Comparison of ENCODE assay signal across 14 cellular contexts in genomic region chr17:82889496-82890338, GRCh38. TPM values are rescaled to one million over a fixed set of nuclear protein-coding genes. Genes with fewer than 3 reads are reported as not detected.
DNase-seq lines count a peak whose midpoint lies in the region; ATAC-seq, FAIRE-seq and TF ChIP-seq lines count a peak whose summit lies in the region.
"Had no signal": no experiment of that assay in that cellular context is flagged by ENCODE, and none has a peak within 500 bp of the region (broad histone marks: within the 10 kb centered on the region; RNA-seq: fewer than 3 reads in every experiment).

No MANE protein-coding gene starts in this region.

- H3K27me3 ChIP-seq in DND-41 (ENCODE audit: insufficient read depth, low read length, poor library complexity) (no peaks in the 10 kb centered on the region), hepatocyte (no peaks in the 10 kb centered on the region), parathyroid adenoma (ENCODE audit: control insufficient read depth, insufficient read depth, low read length) (no peaks in the 10 kb centered on the region)

- H4K20me1 ChIP-seq in DND-41 (ENCODE audit: insufficient read depth, low read length) (peaks cover 19% of the 10 kb centered on the region), hepatocyte (ENCODE audit: insufficient read depth, poor library complexity, severe bottlenecking) (no peaks in the 10 kb centered on the region)

- H3K4me3 ChIP-seq in DND-41 (ENCODE audit: low read depth in 1 of 2, low read length in 2 of 2): no peak overlapping the region
- no peak overlapping the region for H3K4me3 ChIP-seq in hepatocyte
- no peak overlapping the region for H3K4me3 ChIP-seq in parathyroid adenoma (ENCODE audit: low read depth, low read length)
- H3K4me3 ChIP-seq: coronary artery had no signal

- H3K79me2 ChIP-seq in DND-41 (ENCODE audit: insufficient read depth, low read length) (peaks cover 94% of the 10 kb centered on the region), hepatocyte (no peaks in the 10 kb centered on the region), parathyroid adenoma (peaks cover 8% of the 10 kb centered on the region)

- H2AFZ ChIP-seq in DND-41 (ENCODE audit: low read depth, low read length) (no peak overlapping the region), hepatocyte (no peak overlapping the region), parathyroid adenoma (no peak overlapping the region)

- no peak overlapping the region for H3K9ac ChIP-seq in DND-41 (ENCODE audit: low read depth, low read length)
- H3K9ac ChIP-seq in parathyroid adenoma: no peak overlapping the region

- DNase-seq in DND-41 (no peak), NCI-H774 (lab: John Stamatoyannopoulos, UW) (peak; percentile 24), hepatocyte (ENCODE audit: low spot score) (peak; percentile 66), NCI-H2107 (lab: John Stamatoyannopoulos, UW) (no peak), NK-92 (lab: John Stamatoyannopoulos, UW; ENCODE audit: unreplicated experiment) (no peak), epidermal melanocyte (ENCODE audit: insufficient read length, low spot score) (no peak), HTR-8/SVneo (ENCODE audit: insufficient read length, low spot score) (no peak)
- DNase-seq: activated CD4-positive, alpha-beta T cell treated with anti-CD3 and anti-CD28 coated beads for 1 hour; activated naive CD4-positive, alpha-beta T cell; MV-4-11 had no signal

- no peaks in the 10 kb centered on the region for H3K9me2 ChIP-seq in hepatocyte (replicated peaks; ENCODE audit: insufficient read depth)

- H3K9me3 ChIP-seq in DND-41 (ENCODE audit: insufficient read depth, low read length, severe bottlenecking) (no peaks in the 10 kb centered on the region), hepatocyte (ENCODE audit: low read depth) (no peaks in the 10 kb centered on the region), parathyroid adenoma (ENCODE audit: control insufficient read depth, low read length) (no peaks in the 10 kb centered on the region)

- H3K27ac ChIP-seq in DND-41 (ENCODE audit: low read length): peak overlapping the region; percentile 85
- peak overlapping the region; percentile 94 for H3K27ac ChIP-seq in hepatocyte
- peak overlapping the region; percentile 77 for H3K27ac ChIP-seq in parathyroid adenoma
- H3K27ac ChIP-seq: coronary artery had no signal

- TF ChIP-seq CTCF in DND-41 (IDR thresholded peaks at IDR 0.05; ENCODE audit: borderline replicate concordance, extremely low read depth, low read length, poor library complexity, severe bottlenecking) (no peak), hepatocyte (IDR thresholded peaks at IDR 0.05; ENCODE audit: poor library complexity) (no peak), parathyroid adenoma (IDR thresholded peaks at IDR 0.05) (no peak)

- WGBS in hepatocyte (ENCODE audit: low lambda C conversion rate, missing lambda C conversion rate): 60% methylated on average over 27 of the region's 28 CpGs

- FAIRE-seq in HTR-8/SVneo (lab: Jason Lieb, UNC): no peak
- FAIRE-seq: GM18507, RCC 7860 had no signal

- ATAC-seq in DND-41 (ENCODE audit: insufficient read depth, low read depth): no peak

- peaks cover 82% of the 10 kb centered on the region for H3K4me1 ChIP-seq in DND-41 (ENCODE audit: insufficient read depth, low read length)
- H3K4me1 ChIP-seq in hepatocyte (ENCODE audit: insufficient read depth): peaks cover 37% of the 10 kb centered on the region
- H3K4me1 ChIP-seq in parathyroid adenoma: peaks cover 32% of the 10 kb centered on the region

- H3K36me3 ChIP-seq in DND-41 (ENCODE audit: insufficient read depth, low read length) (peaks cover 87% of the 10 kb centered on the region), hepatocyte (replicated peaks; ENCODE audit: insufficient read depth, low read depth) (no peaks in the 10 kb centered on the region), parathyroid adenoma (ENCODE audit: control insufficient read depth, insufficient read depth, low read length) (no peaks in the 10 kb centered on the region)

- H3K4me2 ChIP-seq in DND-41 (ENCODE audit: insufficient read depth, low read length) (no peak overlapping the region), hepatocyte (peak overlapping the region; percentile 37), parathyroid adenoma (ENCODE audit: low read length) (no peak overlapping the region)

RNA-seq across cellular contexts. Expression of gene ZNF750, which starts 49.9 kb away (rescaled TPM):
- 0.12 and 0.27 TPM in 2 replicates for total RNA-seq in hepatocyte
- polyA plus RNA-seq in hepatocyte: 0.49 and 2.1 TPM in 2 replicates

Comparison
In these comparisons a context has a peak if more than half of its experiments do, and no peak if none do; other contexts are left out.
1. DNase-seq: peak in NCI-H774 (single experiment) and hepatocyte (single experiment); none in DND-41 (single experiment), NCI-H2107 (single experiment), NK-92 (single experiment), epidermal melanocyte (single experiment) and HTR-8/SVneo (single experiment).
2. Peak in every context shown above with its lines, with median percentiles within 50 percentile points of each other: H3K27ac ChIP-seq.